Comparison of ENCODE assay signal across 24 cellular contexts in the genomic region with DNA sequence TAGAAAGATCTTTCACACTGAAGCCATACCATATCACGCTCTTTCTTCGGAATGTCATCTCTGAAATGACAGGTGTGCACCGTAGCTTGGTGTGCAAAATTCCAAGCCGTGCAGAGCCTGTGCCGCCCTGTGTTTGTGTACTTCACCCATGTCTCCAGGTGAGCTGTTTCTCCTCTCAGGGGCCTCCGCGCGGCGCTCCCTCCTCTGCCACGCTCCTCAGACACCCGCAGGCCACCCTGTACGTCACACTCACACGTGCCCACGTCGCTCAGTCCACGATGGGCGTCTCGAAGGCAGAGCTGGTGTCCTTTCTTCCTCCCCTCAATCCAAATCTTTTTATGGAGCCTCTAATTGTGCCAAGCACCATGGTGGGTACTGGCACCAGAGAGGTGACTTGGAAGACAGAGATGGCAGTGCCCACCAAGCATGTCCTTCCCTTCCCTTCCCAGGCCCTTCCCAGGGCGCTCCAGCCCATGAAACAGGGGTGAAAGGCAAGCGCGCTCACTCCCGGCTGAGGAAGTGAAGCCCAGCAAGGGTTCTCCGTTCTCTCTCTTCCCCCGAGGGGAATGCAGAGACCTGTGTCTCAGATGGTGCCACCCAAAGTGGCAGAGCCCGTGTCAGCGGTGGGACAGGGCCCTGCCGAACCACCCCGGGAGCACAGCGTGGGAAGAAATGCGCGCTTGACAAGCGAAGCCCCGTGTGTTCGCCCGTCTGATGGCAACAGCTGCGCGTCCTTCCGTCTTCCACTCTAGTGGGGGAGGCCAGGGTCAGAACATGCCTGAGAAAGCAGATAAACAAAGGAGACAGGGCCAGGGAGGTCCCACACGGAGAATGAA.
DNase-seq lines count a peak whose midpoint lies in the region; ATAC-seq, FAIRE-seq and TF ChIP-seq lines count a peak whose summit lies in the region.
"Had no signal": no experiment of that assay in that cellular context is flagged by ENCODE, and none has a peak within 500 bp of the region (broad histone marks: within the 10 kb centered on the region; RNA-seq: fewer than 3 reads in every experiment).

No MANE protein-coding gene starts in this region.

- H4K8ac ChIP-seq in IMR-90 (ENCODE audit: low read depth in 2 of 2, low read length in 2 of 2): no peak overlapping the region

- CTCF ChIA-PET in IMR-90 (lab: Yijun Ruan, JAX): no interaction called here

- H2BK120ac ChIP-seq in IMR-90 (ENCODE audit: low read depth, low read length): no peak overlapping the region

- WGBS in IMR-90 (ENCODE audit: extremely low coverage in 2 of 2, insufficient read length in 1 of 2), 2 experiments: 65% methylated on average over 20 of the region's 39 CpGs; no CpG with 5 or more reads in 1 of the 2 experiments
- 84 to 87% (median 85%) methylated on average over 39 of the region's 39 CpGs for WGBS in ovary, 3 donors

- no peaks in the 10 kb centered on the region for H3K9me3 Mint-ChIP-seq in activated naive CD4-positive, alpha-beta T cell treated with anti-CD3 and anti-CD28 coated beads, Interleukin-2, amount 50 U/mL, for 24 hours
- peaks cover 6% of the 10 kb centered on the region for H3K9me3 Mint-ChIP-seq in osteocyte (ENCODE audit: unreplicated experiment)
- H3K9me3 Mint-ChIP-seq: CD4-positive, CD25-positive, alpha-beta regulatory T cell; CD8-positive, alpha-beta T cell; H9 had no signal

- H3K4me1 ChIP-seq in IMR-90 (ENCODE audit: control insufficient read depth, insufficient read depth, low read length) (no peaks in the 10 kb centered on the region), kidney (ENCODE audit: control insufficient read depth in 1 of 2, insufficient read depth in 1 of 2, low read depth in 1 of 2, low read length in 2 of 2) (no peaks in the 10 kb centered on the region), ovary (ENCODE audit: insufficient read depth) (no peaks in the 10 kb centered on the region)
- H3K4me1 ChIP-seq: BLaER1, Caco-2 had no signal

- no peak for TF ChIP-seq EP300 in ovary (IDR thresholded peaks at IDR 0.05)

- no peak for ATAC-seq in IMR-90 (ENCODE audit: low read depth)
- ATAC-seq: CD8-positive, alpha-beta T cell; HCT116 had no signal

- H3K4me1 Mint-ChIP-seq in activated naive CD4-positive, alpha-beta T cell treated with anti-CD3 and anti-CD28 coated beads, Interleukin-2, amount 50 U/mL, for 24 hours: no peaks in the 10 kb centered on the region
- H3K4me1 Mint-ChIP-seq in osteocyte (ENCODE audit: unreplicated experiment): no peaks in the 10 kb centered on the region
- H3K4me1 Mint-ChIP-seq: B cell; CD4-positive, CD25-positive, alpha-beta regulatory T cell had no signal

- no peaks in the 10 kb centered on the region for H3K79me1 ChIP-seq in IMR-90 (ENCODE audit: low read depth in 1 of 2, low read length in 2 of 2)

- BruUV-seq in IMR-90 (replicated peaks; lab: Mats Ljungman, UMichigan): no TSS peak

- FAIRE-seq in kidney (lab: Jason Lieb, UNC): no peak
- FAIRE-seq: A204.1, D721Med, G401.6, GM12892 had no signal

- no peak overlapping the region for H3K9ac ChIP-seq in IMR-90 (ENCODE audit: low read depth, low read length)
- no peak overlapping the region for H3K9ac ChIP-seq in kidney (ENCODE audit: low read length in 2 of 2)
- H3K9ac ChIP-seq: BLaER1, GM23248 had no signal

- H3K4me3 ChIP-seq in IMR-90 (ENCODE audit: insufficient read depth, low read depth, low read length) (no peak overlapping the region), kidney (ENCODE audit: low read length in 2 of 2) (no peak overlapping the region), dorsolateral prefrontal cortex (no peak overlapping the region), ovary (no peak overlapping the region)
- H3K4me3 ChIP-seq: BLaER1, GM23248 had no signal

- no peak overlapping the region for H2AFZ ChIP-seq in IMR-90 (replicated peaks; ENCODE audit: low read length, poor library complexity)
- H2AFZ ChIP-seq: GM23248 had no signal

- H3K56ac ChIP-seq in IMR-90 (ENCODE audit: extremely low read depth, insufficient read depth, low read length): no peak overlapping the region

- H2BK15ac ChIP-seq in IMR-90 (ENCODE audit: low read depth, low read length): no peak overlapping the region

- no peak overlapping the region for H3K18ac ChIP-seq in IMR-90 (ENCODE audit: low read depth, low read length)

- no peak overlapping the region for H3K23ac ChIP-seq in IMR-90 (ENCODE audit: low read depth, low read length)

- no peak overlapping the region for H3K4me2 ChIP-seq in IMR-90 (ENCODE audit: low read depth, low read length)
- H3K4me2 ChIP-seq: BLaER1 had no signal

- TF ChIP-seq POLR2A in IMR-90 (IDR thresholded peaks at IDR 0.05; ENCODE audit: low read depth, low read length) (no peak), ovary (IDR thresholded peaks at IDR 0.05) (no peak)

- H3K36me3 ChIP-seq in IMR-90 (ENCODE audit: control insufficient read depth, insufficient read depth, low read length): no peaks in the 10 kb centered on the region
- H3K36me3 ChIP-seq in kidney (ENCODE audit: control insufficient read depth in 1 of 2, insufficient read depth in 2 of 2, low read length in 2 of 2): no peaks in the 10 kb centered on the region
- H3K36me3 ChIP-seq in ovary: no peaks in the 10 kb centered on the region
- H3K36me3 ChIP-seq: BLaER1 had no signal

- no peak overlapping the region for H3K4ac ChIP-seq in IMR-90 (ENCODE audit: low read depth, low read length)

- no peak overlapping the region for H4K91ac ChIP-seq in IMR-90 (ENCODE audit: insufficient read depth, low read depth, low read length)

- no peak overlapping the region for H3K14ac ChIP-seq in IMR-90 (replicated peaks; ENCODE audit: low read depth, low read length)

- H3K9me1 ChIP-seq in IMR-90 (ENCODE audit: insufficient read depth, low read length): no peaks in the 10 kb centered on the region

- no peaks in the 10 kb centered on the region for H3K27me3 Mint-ChIP-seq in activated naive CD4-positive, alpha-beta T cell treated with anti-CD3 and anti-CD28 coated beads, Interleukin-2, amount 50 U/mL, for 24 hours
- no peaks in the 10 kb centered on the region for H3K27me3 Mint-ChIP-seq in osteocyte (ENCODE audit: unreplicated experiment)
- H3K27me3 Mint-ChIP-seq: B cell; CD4-positive, CD25-positive, alpha-beta regulatory T cell had no signal

- TF ChIP-seq CTCF in IMR-90 (conservative IDR thresholded peaks at IDR 0.05; ENCODE audit: low read depth, low read length) (no peak), kidney (IDR thresholded peaks at IDR 0.05; ENCODE audit: borderline replicate concordance, extremely low read depth, insufficient read depth) (no peak), osteocyte (IDR thresholded peaks at IDR 0.05) (no peak), dorsolateral prefrontal cortex (IDR thresholded peaks at IDR 0.05 in 54 of 56, conservative IDR thresholded peaks at IDR 0.05 in 2 of 56; ENCODE audit: low read depth in 1 of 56, partially characterized antibody in 56 of 56) (no peak), ovary (IDR thresholded peaks at IDR 0.05) (no peak)

- no peak for DNase-seq in activated naive CD4-positive, alpha-beta T cell treated with anti-CD3 and anti-CD28 coated beads, Interleukin-2, amount 50 U/mL, for 16 hours
- DNase-seq in IMR-90: no peak
- peak; percentile 60 for DNase-seq in kidney
- peak; percentile 82 for DNase-seq in osteocyte (ENCODE audit: extremely low spot score, unreplicated experiment)
- no peak for DNase-seq in dorsolateral prefrontal cortex
- no peak for DNase-seq in central memory CD4-positive, alpha-beta T cell
- DNase-seq in ovary: no peak
- DNase-seq: CD4-positive, CD25-positive, alpha-beta regulatory T cell; CD8-positive, alpha-beta T cell; DMS 273 treated with DMSO at 0.1 percent for 48 hours; DND-41; GM23248; H9 had no signal

- no peak overlapping the region for H2AK5ac ChIP-seq in IMR-90 (ENCODE audit: low read depth, low read length)

- H3K27ac ChIP-seq in IMR-90 (ENCODE audit: insufficient read depth, low read length) (no peak overlapping the region), kidney (ENCODE audit: low read depth in 2 of 2, low read length in 2 of 2) (no peak overlapping the region), dorsolateral prefrontal cortex (no peak overlapping the region), ovary (no peak overlapping the region)
- H3K27ac ChIP-seq: 22Rv1, BLaER1, C4-2B, GM23248 had no signal

- in situ Hi-C loops in IMR-90 (cut with MboI; ENCODE audit: low sequenced_read_pairs): no loop called here

- peak overlapping the region; percentile 28 for H2AK9ac ChIP-seq in IMR-90 (replicated peaks; ENCODE audit: low read depth, low read length, poor library complexity)

- peak overlapping the region; percentile 10 for H3K27ac Mint-ChIP-seq in activated naive CD4-positive, alpha-beta T cell treated with anti-CD3 and anti-CD28 coated beads, Interleukin-2, amount 50 U/mL, for 24 hours
- H3K27ac Mint-ChIP-seq in osteocyte (ENCODE audit: unreplicated experiment): no peak overlapping the region
- H3K27ac Mint-ChIP-seq: B cell; CD4-positive, CD25-positive, alpha-beta regulatory T cell; CD8-positive, alpha-beta T cell had no signal

- H3K27me3 ChIP-seq in IMR-90 (ENCODE audit: control insufficient read depth, insufficient read depth, low read length) (no peaks in the 10 kb centered on the region), dorsolateral prefrontal cortex (peaks cover 0 to 11% (median 0%) of the 10 kb centered on the region in 45 donors), ovary (no peaks in the 10 kb centered on the region)
- H3K27me3 ChIP-seq: BLaER1 had no signal

- H4K5ac ChIP-seq in IMR-90 (ENCODE audit: low read depth, low read length): no peak overlapping the region

- POLR2A ChIA-PET in IMR-90 (lab: Charles Lee; ENCODE audit: unreplicated experiment): no interaction called here

- dilution Hi-C loops in IMR-90 (cut with HindIII; ENCODE audit: low sequenced_read_pairs, unreplicated experiment): no loop called here

- no peak overlapping the region for H2BK5ac ChIP-seq in IMR-90 (ENCODE audit: low read depth, low read length, poor library complexity, severe bottlenecking)

- intact Hi-C loops in IMR-90 (cut with micrococcal nuclease): no loop called here
- intact Hi-C loops in kidney (cut with DNase I): no loop called here
- intact Hi-C loops in dorsolateral prefrontal cortex (cut with DNase I): no loop called here
- intact Hi-C loops in ovary (cut with DNase I): no loop called here

- no peak overlapping the region for H2BK20ac ChIP-seq in IMR-90 (ENCODE audit: low read depth, low read length)

- no peak overlapping the region for H3K4me3 Mint-ChIP-seq in activated naive CD4-positive, alpha-beta T cell treated with anti-CD3 and anti-CD28 coated beads, Interleukin-2, amount 50 U/mL, for 24 hours
- H3K4me3 Mint-ChIP-seq in osteocyte (ENCODE audit: unreplicated experiment): no peak overlapping the region
- H3K4me3 Mint-ChIP-seq: B cell; CD4-positive, CD25-positive, alpha-beta regulatory T cell; CD8-positive, alpha-beta T cell; H9 had no signal

- H3K9me3 ChIP-seq in IMR-90 (ENCODE audit: control insufficient read depth, insufficient read depth, low read length) (peaks cover 55% of the 10 kb centered on the region), kidney (ENCODE audit: control insufficient read depth in 1 of 2, low read length in 2 of 2) (no peaks in the 10 kb centered on the region), ovary (no peaks in the 10 kb centered on the region)
- H3K9me3 ChIP-seq: BLaER1, Caco-2 had no signal

- no peaks in the 10 kb centered on the region for H3K36me3 Mint-ChIP-seq in activated naive CD4-positive, alpha-beta T cell treated with anti-CD3 and anti-CD28 coated beads, Interleukin-2, amount 50 U/mL, for 24 hours
- no peaks in the 10 kb centered on the region for H3K36me3 Mint-ChIP-seq in osteocyte (ENCODE audit: unreplicated experiment)
- H3K36me3 Mint-ChIP-seq: CD4-positive, CD25-positive, alpha-beta regulatory T cell; CD8-positive, alpha-beta T cell had no signal

- TF ChIP-seq RAD21 in IMR-90 (IDR thresholded peaks at IDR 0.05; ENCODE audit: low read length): no peak

- H4K20me1 ChIP-seq in IMR-90 (ENCODE audit: insufficient read depth, low read length): no peaks in the 10 kb centered on the region
- H4K20me1 ChIP-seq: BLaER1 had no signal

Comparison
In these comparisons a context has a peak if more than half of its experiments do, and no peak if none do; other contexts are left out.
1. DNase-seq: peak in kidney (single experiment) and osteocyte (single experiment); none in activated naive CD4-positive, alpha-beta T cell treated with anti-CD3 and anti-CD28 coated beads, Interleukin-2, amount 50 U/mL, for 16 hours (single experiment), IMR-90 (single experiment), dorsolateral prefrontal cortex (0 of 10), central memory CD4-positive, alpha-beta T cell (single experiment) and ovary (0 of 5).